ENCODE assay signal across 13 cellular contexts in genomic region chr9:93578844-93579243, GRCh38. TPM values are rescaled to one million over a fixed set of nuclear protein-coding genes. Genes with fewer than 3 reads are reported as not detected.
A peak's percentile ranks its signal among the peaks of the same experiment; 100 is the strongest.
DNase-seq lines count a peak whose midpoint lies in the region; ATAC-seq and TF ChIP-seq lines count a peak whose summit lies in the region.
"Had no signal": no experiment of that assay in that cellular context is flagged by ENCODE, and none has a peak within 500 bp of the region (broad histone marks: within the 10 kb centered on the region; RNA-seq: fewer than 3 reads in every experiment).

No MANE protein-coding gene starts in this region.

- H3K27ac Mint-ChIP-seq in T-helper 17 cell = peak overlapping the region; percentile 63
- H3K27ac Mint-ChIP-seq in activated naive CD4-positive, alpha-beta T cell treated with anti-CD3 and anti-CD28 coated beads for 36 hours = no peak overlapping the region

- H3K4me3 ChIP-seq in hepatocyte (no peak overlapping the region), skeletal muscle satellite cell (ENCODE audit: low read length) (no peak overlapping the region)

- H3K9ac ChIP-seq in skeletal muscle satellite cell (ENCODE audit: low read depth, low read length) = peak overlapping the region; percentile 12
- H3K9ac ChIP-seq: SK-N-SH had no signal

- intact Hi-C loops in activated naive CD4-positive, alpha-beta T cell treated with anti-CD3 and anti-CD28 coated beads for 36 hours (cut with micrococcal nuclease) = no loop called here

- peaks cover 53% of the 10 kb centered on the region for H3K4me1 ChIP-seq in hepatocyte (ENCODE audit: insufficient read depth)
- peaks cover 33% of the 10 kb centered on the region for H3K4me1 ChIP-seq in skeletal muscle satellite cell (ENCODE audit: control insufficient read depth, insufficient read depth, low read length)

- H3K4me2 ChIP-seq in hepatocyte (peak overlapping the region; percentile 99), skeletal muscle satellite cell (ENCODE audit: low read length) (peak overlapping the region; percentile 95)

- H3K36me3 Mint-ChIP-seq in T-helper 17 cell (ENCODE audit: low read depth) = no peaks in the 10 kb centered on the region
- H3K36me3 Mint-ChIP-seq in activated naive CD4-positive, alpha-beta T cell treated with anti-CD3 and anti-CD28 coated beads for 36 hours (ENCODE audit: low read depth) = peaks cover 2% of the 10 kb centered on the region

- peak overlapping the region; percentile 87 for H3K4me3 Mint-ChIP-seq in T-helper 17 cell
- no peak overlapping the region for H3K4me3 Mint-ChIP-seq in activated naive CD4-positive, alpha-beta T cell treated with anti-CD3 and anti-CD28 coated beads for 36 hours

- peaks cover 44% of the 10 kb centered on the region for H3K4me1 Mint-ChIP-seq in T-helper 17 cell
- peaks cover 43% of the 10 kb centered on the region for H3K4me1 Mint-ChIP-seq in activated naive CD4-positive, alpha-beta T cell treated with anti-CD3 and anti-CD28 coated beads for 36 hours (ENCODE audit: low read depth)

- WGBS in hepatocyte (ENCODE audit: low lambda C conversion rate, missing lambda C conversion rate) = 60% methylated on average over 5 of the region's 5 CpGs

- no peaks in the 10 kb centered on the region for H3K27me3 Mint-ChIP-seq in T-helper 17 cell
- no peaks in the 10 kb centered on the region for H3K27me3 Mint-ChIP-seq in activated naive CD4-positive, alpha-beta T cell treated with anti-CD3 and anti-CD28 coated beads for 36 hours (ENCODE audit: low read depth)

- CTCF ChIA-PET in activated naive CD4-positive, alpha-beta T cell treated with anti-CD3 and anti-CD28 coated beads for 36 hours (lab: Charles Lee) = interaction anchor here (0.6 kb wide), 1 partner anchor 153 kb away, joined by 3 read pairs; no protein-coding TSS in a partner anchor

- H3K27ac ChIP-seq in hepatocyte = no peak overlapping the region
- H3K27ac ChIP-seq: 22Rv1 had no signal

- peak; percentile 14 for DNase-seq in NCI-H748 (lab: John Stamatoyannopoulos, UW; ENCODE audit: unreplicated experiment)
- no peak for DNase-seq in NCI-H748 treated with DMSO at 0.1 percent for 48 hours (lab: John Stamatoyannopoulos, UW)
- no peak for DNase-seq in T-helper 17 cell
- no peak for DNase-seq in hepatocyte (ENCODE audit: low spot score)
- DNase-seq in putamen (ENCODE audit: low spot score) = no peak
- DNase-seq in activated naive CD4-positive, alpha-beta T cell treated with anti-CD3 and anti-CD28 coated beads for 36 hours = no peak
- DNase-seq: erythroblast, HCEC 1CT, NCI-H2029, SK-N-SH had no signal

- no peaks in the 10 kb centered on the region for H3K9me2 ChIP-seq in hepatocyte (replicated peaks; ENCODE audit: insufficient read depth)
- H3K9me2 ChIP-seq: SK-N-SH had no signal

- H3K79me2 ChIP-seq in hepatocyte = peaks cover 86% of the 10 kb centered on the region

- H4K20me1 ChIP-seq in hepatocyte (ENCODE audit: insufficient read depth, poor library complexity, severe bottlenecking) = peaks cover 41% of the 10 kb centered on the region

- no peaks in the 10 kb centered on the region for H3K36me3 ChIP-seq in hepatocyte (replicated peaks; ENCODE audit: insufficient read depth, low read depth)
- no peaks in the 10 kb centered on the region for H3K36me3 ChIP-seq in skeletal muscle satellite cell (ENCODE audit: insufficient read depth, low read length)

- H3K27me3 ChIP-seq in hepatocyte = no peaks in the 10 kb centered on the region
- no peaks in the 10 kb centered on the region for H3K27me3 ChIP-seq in skeletal muscle satellite cell (ENCODE audit: control insufficient read depth, insufficient read depth, low read length)

- H3K9me3 Mint-ChIP-seq in activated naive CD4-positive, alpha-beta T cell treated with anti-CD3 and anti-CD28 coated beads for 36 hours = peaks cover 5% of the 10 kb centered on the region

- ATAC-seq in T-helper 17 cell (no peak), HG02623 (IDR thresholded peaks at IDR 0.05; ENCODE audit: unreplicated experiment) (no peak)

- no peak for TF ChIP-seq CTCF in hepatocyte (IDR thresholded peaks at IDR 0.05; ENCODE audit: poor library complexity)

- H2AFZ ChIP-seq in hepatocyte = no peak overlapping the region

- no peaks in the 10 kb centered on the region for H3K9me3 ChIP-seq in T-helper 17 cell (ENCODE audit: control insufficient read depth, low read length, poor library complexity, severe bottlenecking)
- H3K9me3 ChIP-seq in hepatocyte (ENCODE audit: low read depth) = no peaks in the 10 kb centered on the region
- no peaks in the 10 kb centered on the region for H3K9me3 ChIP-seq in skeletal muscle satellite cell (replicated peaks; ENCODE audit: low read length)
- H3K9me3 ChIP-seq: SK-N-SH had no signal

RNA-seq across cellular contexts. Expression of gene PHF2, which starts 2.5 kb away (rescaled TPM):
- total RNA-seq in T-helper 17 cell (10 to 100 TPM; 24.8 to 27.1 TPM), hepatocyte (18.9 and 19.8 TPM in 2 replicates)
- 9.5 and 10.5 TPM in 2 replicates for polyA plus RNA-seq in hepatocyte
- 7.0 and 7.4 TPM in 2 replicates for total RNA-seq in skeletal muscle satellite cell (2012; rRNA removed)
- 10 to 100 TPM; 14.4 to 16.6 TPM for total RNA-seq in activated naive CD4-positive, alpha-beta T cell treated with anti-CD3 and anti-CD28 coated beads for 36 hours
